ENCODE assay signal across 8 cellular contexts in the genomic region with DNA sequence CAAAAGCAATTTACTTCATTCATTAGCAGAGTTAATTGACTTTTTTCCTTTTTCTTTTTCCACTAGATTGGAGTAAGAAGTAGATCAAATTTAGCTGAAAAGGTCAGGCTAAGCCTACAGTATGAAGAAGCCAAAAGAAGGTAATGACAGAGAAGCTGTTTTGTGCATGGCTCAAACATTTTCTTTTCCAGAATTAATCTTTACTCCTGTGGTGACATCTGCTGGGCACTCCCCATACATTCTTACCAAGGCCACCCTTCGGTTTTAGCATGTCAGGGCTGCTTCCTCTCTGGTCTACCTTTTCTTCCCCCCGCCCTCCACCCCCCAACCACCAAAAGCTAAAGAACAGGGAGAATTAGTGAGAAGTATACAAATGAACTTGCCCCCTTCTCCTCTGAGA.
DNase-seq lines count a peak whose midpoint lies in the region; ATAC-seq and TF ChIP-seq lines count a peak whose summit lies in the region.

No MANE protein-coding gene starts in this region.

- H3K4me1 Mint-ChIP-seq in glutamatergic neuron (ENCODE audit: low read depth, unreplicated experiment), result peaks cover 4% of the 10 kb centered on the region

- H3K27ac ChIP-seq in 22Rv1 (no peak overlapping the region), VCaP (no peak overlapping the region)

- TF ChIP-seq CTCF in 22Rv1 (IDR thresholded peaks at IDR 0.05), result peak; percentile 53
- TF ChIP-seq CTCF in VCaP (conservative IDR thresholded peaks at IDR 0.05), result peak; percentile 78
- no peak for TF ChIP-seq CTCF in glutamatergic neuron (IDR thresholded peaks at IDR 0.05; ENCODE audit: partially characterized antibody, unreplicated experiment)

- no peaks in the 10 kb centered on the region for H3K27me3 Mint-ChIP-seq in glutamatergic neuron (ENCODE audit: unreplicated experiment)

- ATAC-seq in HG02588 (IDR thresholded peaks at IDR 0.05; ENCODE audit: unreplicated experiment) (no peak), HG02938 (IDR thresholded peaks at IDR 0.05; ENCODE audit: unreplicated experiment) (no peak)

- no peaks in the 10 kb centered on the region for H3K36me3 Mint-ChIP-seq in glutamatergic neuron (ENCODE audit: unreplicated experiment)

- no peak overlapping the region for H3K27ac Mint-ChIP-seq in glutamatergic neuron (ENCODE audit: unreplicated experiment)

- no peaks in the 10 kb centered on the region for H3K9me3 Mint-ChIP-seq in glutamatergic neuron (ENCODE audit: unreplicated experiment)

- DNase-seq in ELR (ENCODE audit: low read depth) (peak; percentile 47), KG1 (lab: John Stamatoyannopoulos, UW) (peak; percentile 3), inferior parietal cortex (ENCODE audit: extremely low spot score) (peak; percentile 64), glutamatergic neuron (no peak)

- no peak overlapping the region for H3K4me3 Mint-ChIP-seq in glutamatergic neuron (ENCODE audit: unreplicated experiment)
